Comparison of ENCODE assay signal across 1 cellular context in the genomic region with DNA sequence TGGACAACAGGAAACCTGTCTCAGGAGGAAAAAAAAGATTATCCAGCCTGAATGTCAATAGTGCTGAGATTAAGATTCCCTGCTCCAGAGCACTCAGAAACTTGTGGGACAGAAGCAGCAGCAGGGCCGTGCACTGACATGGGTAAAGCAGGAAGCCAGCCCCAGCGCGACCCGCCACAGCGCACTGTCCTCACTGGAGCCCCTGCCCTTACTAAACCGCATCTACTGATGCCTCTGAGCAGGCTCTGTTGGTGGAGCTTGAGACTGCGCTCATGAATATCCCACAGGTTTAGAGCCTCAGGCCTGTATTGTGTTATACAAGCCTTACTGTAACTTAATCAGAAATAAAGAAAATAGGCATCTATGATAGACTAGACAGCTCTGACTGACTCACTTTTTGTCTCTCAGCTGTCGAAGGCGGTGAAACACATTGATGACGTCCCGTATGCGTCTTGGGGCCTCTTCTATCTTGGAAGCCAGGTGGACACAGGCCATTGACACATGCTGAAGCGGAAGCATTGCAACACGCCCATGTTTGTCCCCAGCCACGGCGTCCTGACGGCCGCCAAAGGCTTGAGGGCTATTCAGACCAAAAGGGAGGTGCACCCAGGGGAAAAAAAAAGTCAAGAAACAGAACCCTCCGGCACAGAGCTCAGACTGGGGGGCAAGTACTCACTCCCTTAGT.
TF ChIP-seq lines count a peak whose summit lies in the region.

No MANE protein-coding gene starts in this region.

TF ChIP-seq in endothelial cell of umbilical vein, 7 proteins besides CTCF, POLR2A, EP300 and RAD21:
- TF ChIP-seq POLR2AphosphoS5 (IDR thresholded peaks at IDR 0.05; ENCODE audit: insufficient read depth, low read depth, low read length) = no peak
- TF ChIP-seq FOS (IDR thresholded peaks at IDR 0.05; ENCODE audit: borderline replicate concordance, insufficient read depth, low read length) = no peak
- TF ChIP-seq, protein P1, sequence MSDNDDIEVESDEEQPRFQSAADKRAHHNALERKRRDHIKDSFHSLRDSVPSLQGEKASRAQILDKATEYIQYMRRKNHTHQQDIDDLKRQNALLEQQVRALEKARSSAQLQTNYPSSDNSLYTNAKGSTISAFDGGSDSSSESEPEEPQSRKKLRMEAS (IDR thresholded peaks at IDR 0.05; ENCODE audit: insufficient read depth, insufficient read length) = no peak
- TF ChIP-seq EZH2 (IDR thresholded peaks at IDR 0.05; ENCODE audit: borderline replicate concordance, low read depth, low read length, severe bottlenecking) = no peak
